Comparison of ENCODE assay signal across 1 cellular context in the genomic region with DNA sequence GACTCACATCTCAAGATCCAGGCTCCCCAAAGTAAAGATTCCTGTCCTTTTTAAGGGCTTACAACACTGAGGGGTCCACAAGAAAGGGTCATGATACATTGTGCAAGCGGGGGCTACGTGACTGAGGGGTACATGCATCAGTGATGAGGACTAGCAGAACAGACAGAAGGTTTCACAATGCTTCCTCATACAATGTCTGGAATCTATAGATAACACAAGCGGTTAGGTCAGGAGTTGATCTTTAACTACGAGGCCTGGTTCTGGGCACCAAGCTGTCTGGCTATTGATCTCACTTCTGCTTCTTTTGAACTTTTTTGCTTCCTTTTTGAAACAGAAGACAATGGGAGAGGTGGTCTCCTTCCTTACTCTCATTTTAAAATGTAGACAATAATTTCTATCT.
TF ChIP-seq lines count a peak whose summit lies in the region.

No MANE protein-coding gene starts in this region.

TF ChIP-seq in HepG2, 621 proteins besides CTCF, POLR2A, EP300 and RAD21 (continued from another document and continues in another):
- TF ChIP-seq, protein P1, sequence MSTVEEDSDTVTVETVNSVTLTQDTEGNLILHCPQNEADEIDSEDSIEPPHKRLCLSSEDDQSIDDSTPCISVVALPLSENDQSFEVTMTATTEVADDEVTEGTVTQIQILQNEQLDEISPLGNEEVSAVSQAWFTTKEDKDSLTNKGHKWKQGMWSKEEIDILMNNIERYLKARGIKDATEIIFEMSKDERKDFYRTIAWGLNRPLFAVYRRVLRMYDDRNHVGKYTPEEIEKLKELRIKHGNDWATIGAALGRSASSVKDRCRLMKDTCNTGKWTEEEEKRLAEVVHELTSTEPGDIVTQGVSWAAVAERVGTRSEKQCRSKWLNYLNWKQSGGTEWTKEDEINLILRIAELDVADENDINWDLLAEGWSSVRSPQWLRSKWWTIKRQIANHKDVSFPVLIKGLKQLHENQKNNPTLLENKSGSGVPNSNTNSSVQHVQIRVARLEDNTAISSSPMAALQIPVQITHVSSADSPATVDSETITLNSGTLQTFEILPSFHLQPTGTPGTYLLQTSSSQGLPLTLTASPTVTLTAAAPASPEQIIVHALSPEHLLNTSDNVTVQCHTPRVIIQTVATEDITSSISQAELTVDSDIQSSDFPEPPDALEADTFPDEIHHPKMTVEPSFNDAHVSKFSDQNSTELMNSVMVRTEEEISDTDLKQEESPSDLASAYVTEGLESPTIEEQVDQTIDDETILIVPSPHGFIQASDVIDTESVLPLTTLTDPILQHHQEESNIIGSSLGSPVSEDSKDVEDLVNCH (CRISPR knock-in tag; IDR thresholded peaks at IDR 0.05) = no peak
- no peak for TF ChIP-seq SNAI1 (CRISPR knock-in tag; IDR thresholded peaks at IDR 0.05; ENCODE audit: borderline replicate concordance)
- TF ChIP-seq, protein P2, sequence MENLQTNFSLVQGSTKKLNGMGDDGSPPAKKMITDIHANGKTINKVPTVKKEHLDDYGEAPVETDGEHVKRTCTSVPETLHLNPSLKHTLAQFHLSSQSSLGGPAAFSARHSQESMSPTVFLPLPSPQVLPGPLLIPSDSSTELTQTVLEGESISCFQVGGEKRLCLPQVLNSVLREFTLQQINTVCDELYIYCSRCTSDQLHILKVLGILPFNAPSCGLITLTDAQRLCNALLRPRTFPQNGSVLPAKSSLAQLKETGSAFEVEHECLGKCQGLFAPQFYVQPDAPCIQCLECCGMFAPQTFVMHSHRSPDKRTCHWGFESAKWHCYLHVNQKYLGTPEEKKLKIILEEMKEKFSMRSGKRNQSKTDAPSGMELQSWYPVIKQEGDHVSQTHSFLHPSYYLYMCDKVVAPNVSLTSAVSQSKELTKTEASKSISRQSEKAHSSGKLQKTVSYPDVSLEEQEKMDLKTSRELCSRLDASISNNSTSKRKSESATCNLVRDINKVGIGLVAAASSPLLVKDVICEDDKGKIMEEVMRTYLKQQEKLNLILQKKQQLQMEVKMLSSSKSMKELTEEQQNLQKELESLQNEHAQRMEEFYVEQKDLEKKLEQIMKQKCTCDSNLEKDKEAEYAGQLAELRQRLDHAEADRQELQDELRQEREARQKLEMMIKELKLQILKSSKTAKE (CRISPR knock-in tag; IDR thresholded peaks at IDR 0.05; ENCODE audit: borderline replicate concordance) = peak; percentile 59
- no peak for TF ChIP-seq FOXC1 (CRISPR knock-in tag; IDR thresholded peaks at IDR 0.05; ENCODE audit: borderline replicate concordance)
- no peak for TF ChIP-seq U2AF1 (optimal IDR thresholded peaks at IDR 0.05; ENCODE audit: low read depth, low read length)
- TF ChIP-seq CBX2 (IDR thresholded peaks at IDR 0.05; ENCODE audit: low read depth, low read length) = no peak
- no peak for TF ChIP-seq CBX2 (CRISPR knock-in tag; IDR thresholded peaks at IDR 0.05; ENCODE audit: low read depth)
- TF ChIP-seq, protein P3, sequence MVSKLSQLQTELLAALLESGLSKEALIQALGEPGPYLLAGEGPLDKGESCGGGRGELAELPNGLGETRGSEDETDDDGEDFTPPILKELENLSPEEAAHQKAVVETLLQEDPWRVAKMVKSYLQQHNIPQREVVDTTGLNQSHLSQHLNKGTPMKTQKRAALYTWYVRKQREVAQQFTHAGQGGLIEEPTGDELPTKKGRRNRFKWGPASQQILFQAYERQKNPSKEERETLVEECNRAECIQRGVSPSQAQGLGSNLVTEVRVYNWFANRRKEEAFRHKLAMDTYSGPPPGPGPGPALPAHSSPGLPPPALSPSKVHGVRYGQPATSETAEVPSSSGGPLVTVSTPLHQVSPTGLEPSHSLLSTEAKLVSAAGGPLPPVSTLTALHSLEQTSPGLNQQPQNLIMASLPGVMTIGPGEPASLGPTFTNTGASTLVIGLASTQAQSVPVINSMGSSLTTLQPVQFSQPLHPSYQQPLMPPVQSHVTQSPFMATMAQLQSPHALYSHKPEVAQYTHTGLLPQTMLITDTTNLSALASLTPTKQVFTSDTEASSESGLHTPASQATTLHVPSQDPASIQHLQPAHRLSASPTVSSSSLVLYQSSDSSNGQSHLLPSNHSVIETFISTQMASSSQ (IDR thresholded peaks at IDR 0.05; ENCODE audit: low read depth) = peak; percentile 59; the same call in 1 of the 2 replicates
- TF ChIP-seq, protein P3 (CRISPR knock-in tag; IDR thresholded peaks at IDR 0.05; ENCODE audit: borderline replicate concordance) = peak; percentile 64; the same call in 1 of the 2 replicates
- no peak for TF ChIP-seq ZNF432 (CRISPR knock-in tag; IDR thresholded peaks at IDR 0.05; ENCODE audit: borderline replicate concordance)
- TF ChIP-seq, protein P4, sequence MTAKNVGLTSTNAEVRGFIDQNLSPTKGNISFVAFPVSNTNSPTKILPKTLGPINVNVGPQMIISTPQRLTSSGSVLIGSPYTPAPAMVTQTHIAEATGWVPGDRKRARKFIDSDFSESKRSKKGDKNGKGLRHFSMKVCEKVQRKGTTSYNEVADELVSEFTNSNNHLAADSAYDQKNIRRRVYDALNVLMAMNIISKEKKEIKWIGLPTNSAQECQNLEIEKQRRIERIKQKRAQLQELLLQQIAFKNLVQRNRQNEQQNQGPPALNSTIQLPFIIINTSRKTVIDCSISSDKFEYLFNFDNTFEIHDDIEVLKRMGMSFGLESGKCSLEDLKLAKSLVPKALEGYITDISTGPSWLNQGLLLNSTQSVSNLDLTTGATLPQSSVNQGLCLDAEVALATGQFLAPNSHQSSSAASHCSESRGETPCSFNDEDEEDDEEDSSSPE (CRISPR knock-in tag; IDR thresholded peaks at IDR 0.05) = no peak
- TF ChIP-seq ZNF644 (CRISPR knock-in tag; IDR thresholded peaks at IDR 0.05; ENCODE audit: low read depth) = no peak
- TF ChIP-seq TBX2 (CRISPR knock-in tag; IDR thresholded peaks at IDR 0.05; ENCODE audit: borderline replicate concordance) = no peak
- TF ChIP-seq ZNF775 (CRISPR knock-in tag; IDR thresholded peaks at IDR 0.05; ENCODE audit: borderline replicate concordance) = no peak
- no peak for TF ChIP-seq TSC22D2 (CRISPR knock-in tag; IDR thresholded peaks at IDR 0.05; ENCODE audit: borderline replicate concordance)
- TF ChIP-seq, protein P5, sequence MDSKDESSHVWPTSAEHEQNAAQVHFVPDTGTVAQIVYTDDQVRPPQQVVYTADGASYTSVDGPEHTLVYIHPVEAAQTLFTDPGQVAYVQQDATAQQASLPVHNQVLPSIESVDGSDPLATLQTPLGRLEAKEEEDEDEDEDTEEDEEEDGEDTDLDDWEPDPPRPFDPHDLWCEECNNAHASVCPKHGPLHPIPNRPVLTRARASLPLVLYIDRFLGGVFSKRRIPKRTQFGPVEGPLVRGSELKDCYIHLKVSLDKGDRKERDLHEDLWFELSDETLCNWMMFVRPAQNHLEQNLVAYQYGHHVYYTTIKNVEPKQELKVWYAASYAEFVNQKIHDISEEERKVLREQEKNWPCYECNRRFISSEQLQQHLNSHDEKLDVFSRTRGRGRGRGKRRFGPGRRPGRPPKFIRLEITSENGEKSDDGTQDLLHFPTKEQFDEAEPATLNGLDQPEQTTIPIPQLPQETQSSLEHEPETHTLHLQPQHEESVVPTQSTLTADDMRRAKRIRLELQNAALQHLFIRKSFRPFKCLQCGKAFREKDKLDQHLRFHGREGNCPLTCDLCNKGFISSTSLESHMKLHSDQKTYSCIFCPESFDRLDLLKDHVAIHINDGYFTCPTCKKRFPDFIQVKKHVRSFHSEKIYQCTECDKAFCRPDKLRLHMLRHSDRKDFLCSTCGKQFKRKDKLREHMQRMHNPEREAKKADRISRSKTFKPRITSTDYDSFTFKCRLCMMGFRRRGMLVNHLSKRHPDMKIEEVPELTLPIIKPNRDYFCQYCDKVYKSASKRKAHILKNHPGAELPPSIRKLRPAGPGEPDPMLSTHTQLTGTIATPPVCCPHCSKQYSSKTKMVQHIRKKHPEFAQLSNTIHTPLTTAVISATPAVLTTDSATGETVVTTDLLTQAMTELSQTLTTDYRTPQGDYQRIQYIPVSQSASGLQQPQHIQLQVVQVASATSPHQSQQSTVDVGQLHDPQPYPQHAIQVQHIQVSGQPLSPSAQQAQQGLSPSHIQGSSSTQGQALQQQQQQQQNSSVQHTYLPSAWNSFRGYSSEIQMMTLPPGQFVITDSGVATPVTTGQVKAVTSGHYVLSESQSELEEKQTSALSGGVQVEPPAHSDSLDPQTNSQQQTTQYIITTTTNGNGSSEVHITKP (CRISPR knock-in tag; IDR thresholded peaks at IDR 0.05; ENCODE audit: low read depth) = no peak
- no peak for TF ChIP-seq ZNF207 (IDR thresholded peaks at IDR 0.05; ENCODE audit: borderline replicate concordance)
- TF ChIP-seq RARA (CRISPR knock-in tag; IDR thresholded peaks at IDR 0.05) = 0 out of 2 replicates have a peak, but pooled peaks have one; percentile 22
- TF ChIP-seq U2AF2 (IDR thresholded peaks at IDR 0.05; ENCODE audit: low read depth, low read length) = no peak
- TF ChIP-seq RFXANK (CRISPR knock-in tag; IDR thresholded peaks at IDR 0.05) = no peak
- no peak for TF ChIP-seq MAFG (CRISPR knock-in tag; IDR thresholded peaks at IDR 0.05)
- no peak for TF ChIP-seq NR2F2 (IDR thresholded peaks at IDR 0.05; ENCODE audit: borderline replicate concordance, low read depth)
- no peak for TF ChIP-seq SSRP1 (CRISPR knock-in tag; IDR thresholded peaks at IDR 0.05)
- TF ChIP-seq, protein P6, sequence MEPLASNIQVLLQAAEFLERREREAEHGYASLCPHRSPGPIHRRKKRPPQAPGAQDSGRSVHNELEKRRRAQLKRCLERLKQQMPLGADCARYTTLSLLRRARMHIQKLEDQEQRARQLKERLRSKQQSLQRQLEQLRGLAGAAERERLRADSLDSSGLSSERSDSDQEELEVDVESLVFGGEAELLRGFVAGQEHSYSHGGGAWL (CRISPR knock-in tag; IDR thresholded peaks at IDR 0.05) = no peak
- TF ChIP-seq, protein P7, sequence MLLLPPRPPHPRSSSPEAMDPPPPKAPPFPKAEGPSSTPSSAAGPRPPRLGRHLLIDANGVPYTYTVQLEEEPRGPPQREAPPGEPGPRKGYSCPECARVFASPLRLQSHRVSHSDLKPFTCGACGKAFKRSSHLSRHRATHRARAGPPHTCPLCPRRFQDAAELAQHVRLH (CRISPR knock-in tag; IDR thresholded peaks at IDR 0.05; ENCODE audit: borderline replicate concordance, low read depth) = no peak
- TF ChIP-seq ERF (CRISPR knock-in tag; IDR thresholded peaks at IDR 0.05) = no peak
- no peak for TF ChIP-seq NCOR1 (IDR thresholded peaks at IDR 0.05; ENCODE audit: borderline replicate concordance, low read length)
- no peak for TF ChIP-seq RNF2 (conservative IDR thresholded peaks at IDR 0.05; ENCODE audit: low read depth)
- no peak for TF ChIP-seq ZSCAN12 (CRISPR knock-in tag; IDR thresholded peaks at IDR 0.05)
- no peak for TF ChIP-seq MIXL1 (CRISPR knock-in tag; IDR thresholded peaks at IDR 0.05)
- TF ChIP-seq, protein P8, sequence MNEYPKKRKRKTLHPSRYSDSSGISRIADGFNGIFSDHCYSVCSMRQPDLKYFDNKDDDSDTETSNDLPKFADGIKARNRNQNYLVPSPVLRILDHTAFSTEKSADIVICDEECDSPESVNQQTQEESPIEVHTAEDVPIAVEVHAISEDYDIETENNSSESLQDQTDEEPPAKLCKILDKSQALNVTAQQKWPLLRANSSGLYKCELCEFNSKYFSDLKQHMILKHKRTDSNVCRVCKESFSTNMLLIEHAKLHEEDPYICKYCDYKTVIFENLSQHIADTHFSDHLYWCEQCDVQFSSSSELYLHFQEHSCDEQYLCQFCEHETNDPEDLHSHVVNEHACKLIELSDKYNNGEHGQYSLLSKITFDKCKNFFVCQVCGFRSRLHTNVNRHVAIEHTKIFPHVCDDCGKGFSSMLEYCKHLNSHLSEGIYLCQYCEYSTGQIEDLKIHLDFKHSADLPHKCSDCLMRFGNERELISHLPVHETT (CRISPR knock-in tag; conservative IDR thresholded peaks at IDR 0.05) = no peak
- TF ChIP-seq HHEX (CRISPR knock-in tag; IDR thresholded peaks at IDR 0.05) = no peak
- TF ChIP-seq, protein P9, sequence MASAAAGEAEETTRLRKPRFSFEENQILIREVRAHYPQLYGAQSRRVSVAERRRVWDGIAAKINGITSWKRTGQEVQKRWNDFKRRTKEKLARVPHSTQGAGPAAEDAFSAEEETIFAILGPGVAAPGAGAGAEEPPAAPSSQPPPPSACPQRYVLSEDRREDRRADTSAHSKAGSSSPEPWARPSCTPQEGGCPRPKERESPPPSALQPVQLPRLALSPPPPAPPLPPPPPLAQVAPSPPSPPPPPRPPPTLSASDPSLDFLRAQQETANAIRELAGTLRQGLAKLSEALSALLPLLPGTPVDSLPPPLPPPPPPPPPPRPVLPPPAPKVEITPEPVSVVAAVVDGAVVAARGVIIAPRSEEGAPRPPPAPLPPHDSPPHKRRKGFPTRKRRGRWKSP (CRISPR knock-in tag; IDR thresholded peaks at IDR 0.05) = no peak
- TF ChIP-seq ZNF253 (CRISPR knock-in tag; IDR thresholded peaks at IDR 0.05; ENCODE audit: borderline replicate concordance) = no peak
- no peak for TF ChIP-seq PAX8 (CRISPR knock-in tag; IDR thresholded peaks at IDR 0.05; ENCODE audit: borderline replicate concordance)
- 0 out of 2 replicates have a peak, but pooled peaks have one; percentile 16 for TF ChIP-seq FOXA3 (CRISPR knock-in tag; IDR thresholded peaks at IDR 0.05)
- TF ChIP-seq ZNF703 (CRISPR knock-in tag; IDR thresholded peaks at IDR 0.05; ENCODE audit: borderline replicate concordance) = no peak
- TF ChIP-seq, protein P10, sequence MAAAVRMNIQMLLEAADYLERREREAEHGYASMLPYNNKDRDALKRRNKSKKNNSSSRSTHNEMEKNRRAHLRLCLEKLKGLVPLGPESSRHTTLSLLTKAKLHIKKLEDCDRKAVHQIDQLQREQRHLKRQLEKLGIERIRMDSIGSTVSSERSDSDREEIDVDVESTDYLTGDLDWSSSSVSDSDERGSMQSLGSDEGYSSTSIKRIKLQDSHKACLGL (CRISPR knock-in tag; IDR thresholded peaks at IDR 0.05) = no peak
- no peak for TF ChIP-seq NAIF1 (CRISPR knock-in tag; IDR thresholded peaks at IDR 0.05; ENCODE audit: borderline replicate concordance)
- peak; percentile 23; the same call in 1 of the 2 replicates for TF ChIP-seq TRIM24 (CRISPR knock-in tag; IDR thresholded peaks at IDR 0.05)
- no peak for TF ChIP-seq FOXK2 (IDR thresholded peaks at IDR 0.05)
- no peak for TF ChIP-seq MIER3 (CRISPR knock-in tag; IDR thresholded peaks at IDR 0.05; ENCODE audit: borderline replicate concordance)
- TF ChIP-seq KLF9 (CRISPR knock-in tag; IDR thresholded peaks at IDR 0.05; ENCODE audit: low read depth) = no peak
- TF ChIP-seq, protein P11, sequence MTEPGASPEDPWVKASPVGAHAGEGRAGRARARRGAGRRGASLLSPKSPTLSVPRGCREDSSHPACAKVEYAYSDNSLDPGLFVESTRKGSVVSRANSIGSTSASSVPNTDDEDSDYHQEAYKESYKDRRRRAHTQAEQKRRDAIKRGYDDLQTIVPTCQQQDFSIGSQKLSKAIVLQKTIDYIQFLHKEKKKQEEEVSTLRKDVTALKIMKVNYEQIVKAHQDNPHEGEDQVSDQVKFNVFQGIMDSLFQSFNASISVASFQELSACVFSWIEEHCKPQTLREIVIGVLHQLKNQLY (CRISPR knock-in tag; IDR thresholded peaks at IDR 0.05) = no peak
- peak; percentile 74 for TF ChIP-seq CEBPG (CRISPR knock-in tag; IDR thresholded peaks at IDR 0.05)
- TF ChIP-seq NFIB (CRISPR knock-in tag; IDR thresholded peaks at IDR 0.05; ENCODE audit: borderline replicate concordance) = no peak
- TF ChIP-seq ZNF354B (CRISPR knock-in tag; IDR thresholded peaks at IDR 0.05) = no peak
